In genomic region chr6:43901330-43902230, GRCh38 we compare ENCODE assay signal across 1 cellular context.
TF ChIP-seq lines count a peak whose summit lies in the region.

No MANE protein-coding gene starts in this region.

TF ChIP-seq in K562, 482 proteins besides CTCF, POLR2A, EP300 and RAD21 (continues in another document):
- TF ChIP-seq HOMEZ (CRISPR knock-in tag; IDR thresholded peaks at IDR 0.05) = no peak
- TF ChIP-seq HES1 (IDR thresholded peaks at IDR 0.05; ENCODE audit: low read depth) = no peak
- peak; percentile 1; the same call in 1 of the 2 replicates for TF ChIP-seq SMAD3 (CRISPR knock-in tag; conservative IDR thresholded peaks at IDR 0.05)
- TF ChIP-seq TEAD1 (CRISPR knock-in tag; IDR thresholded peaks at IDR 0.05) = 0 out of 4 replicates have a peak, but pooled peaks of 1 of the 2 experiments have one; percentile 49
- no peak for TF ChIP-seq ZNF639 (CRISPR knock-in tag; conservative IDR thresholded peaks at IDR 0.05 in 1 of 2, IDR thresholded peaks at IDR 0.05 in 1 of 2)
- TF ChIP-seq SMARCE1 (IDR thresholded peaks at IDR 0.05) = peak; percentile 45; the same call in 1 of the 2 replicates
- TF ChIP-seq PBX2 (CRISPR knock-in tag; IDR thresholded peaks at IDR 0.05; ENCODE audit: low read depth) = no peak
- peak; percentile 79 for TF ChIP-seq PBX2 (tag; conservative IDR thresholded peaks at IDR 0.05; ENCODE audit: low read depth)
- TF ChIP-seq DPF2 (IDR thresholded peaks at IDR 0.05) = peak; percentile 56; the same call in 1 of the 2 replicates
- no peak for TF ChIP-seq NR2C2 (CRISPR knock-in tag; IDR thresholded peaks at IDR 0.05)
- TF ChIP-seq NR2C2 (tag; IDR thresholded peaks at IDR 0.05) = peak; percentile 60
- TF ChIP-seq TRIM24 (IDR thresholded peaks at IDR 0.05) = no peak
- TF ChIP-seq ZNF592 (IDR thresholded peaks at IDR 0.05) = 0 out of 2 replicates have a peak, but pooled peaks have one; percentile 75
- no peak for TF ChIP-seq KLF1 (tag; IDR thresholded peaks at IDR 0.05)
- TF ChIP-seq ZFP1 (CRISPR knock-in tag; IDR thresholded peaks at IDR 0.05) = no peak
- no peak for TF ChIP-seq KLF10 (CRISPR knock-in tag; IDR thresholded peaks at IDR 0.05)
- TF ChIP-seq ZNF274 (IDR thresholded peaks at IDR 0.05; ENCODE audit: borderline replicate concordance, low read depth, low read length) = no peak
- no peak for TF ChIP-seq ZNF407 (IDR thresholded peaks at IDR 0.05; ENCODE audit: low read depth)
- TF ChIP-seq ETV1 (tag; conservative IDR thresholded peaks at IDR 0.05; ENCODE audit: low read depth) = peak; percentile 43
- TF ChIP-seq RHOXF2B (CRISPR knock-in tag; conservative IDR thresholded peaks at IDR 0.05) = 0 out of 2 replicates have a peak, but pooled peaks have one; percentile 11
- TF ChIP-seq KAT8 (IDR thresholded peaks at IDR 0.05; ENCODE audit: low read depth) = no peak
- TF ChIP-seq TCF7 (IDR thresholded peaks at IDR 0.05; ENCODE audit: borderline replicate concordance) = no peak
- no peak for TF ChIP-seq MIER1 (IDR thresholded peaks at IDR 0.05; ENCODE audit: low read depth)
- TF ChIP-seq HOXB6 (CRISPR knock-in tag; IDR thresholded peaks at IDR 0.05; ENCODE audit: borderline replicate concordance) = no peak
- TF ChIP-seq BCOR (IDR thresholded peaks at IDR 0.05) = no peak
- no peak for TF ChIP-seq NR4A1 (CRISPR knock-in tag; IDR thresholded peaks at IDR 0.05)
- TF ChIP-seq NR4A1 (tag; IDR thresholded peaks at IDR 0.05) = 0 out of 2 replicates have a peak, but pooled peaks have one; percentile 67
- peak; percentile 72 for TF ChIP-seq BACH1 (tag; IDR thresholded peaks at IDR 0.05)
- no peak for TF ChIP-seq E2F6 (IDR thresholded peaks at IDR 0.05; ENCODE audit: borderline replicate concordance in 1 of 2, extremely low read depth in 1 of 2, insufficient read depth in 1 of 2, insufficient read length in 1 of 2, low read depth in 1 of 2, low read length in 1 of 2, poor library complexity in 1 of 2, severe bottlenecking in 1 of 2)
- no peak for TF ChIP-seq ZNF23 (CRISPR knock-in tag; IDR thresholded peaks at IDR 0.05)
- no peak for TF ChIP-seq ZBTB9 (CRISPR knock-in tag; IDR thresholded peaks at IDR 0.05)
- TF ChIP-seq MNT (conservative IDR thresholded peaks at IDR 0.05) = no peak
- TF ChIP-seq SMAD4 (CRISPR knock-in tag; conservative IDR thresholded peaks at IDR 0.05) = peak; percentile 72; the same call in 1 of the 2 replicates
- peak; percentile 43; the same call in 1 of the 2 replicates for TF ChIP-seq ZNF79 (CRISPR knock-in tag; IDR thresholded peaks at IDR 0.05; ENCODE audit: low read depth)
- TF ChIP-seq CEBPB (tag; IDR thresholded peaks at IDR 0.05) = peak; percentile 95
